8 cellular contexts compared by ENCODE assay signal in genomic region chr7:16421333-16422099, GRCh38. TPM values are rescaled to one million over a fixed set of nuclear protein-coding genes. Genes with fewer than 3 reads are reported as not detected.
DNase-seq lines count a peak whose midpoint lies in the region; ATAC-seq, FAIRE-seq and TF ChIP-seq lines count a peak whose summit lies in the region.

TSS of gene CRPPA (minus strand) at chr7:16421538. CDS start at chr7:16421322, 216 bp downstream.

- peak in 4 of 5 donors; percentile 27 to 36 (median 28) for DNase-seq in CD4-positive, alpha-beta memory T cell
- peak; percentile 37 for DNase-seq in GM20000 (ENCODE audit: low spot score)
- peak; percentile 34 to 55 (median 46) for DNase-seq in body of pancreas
- DNase-seq in skeletal muscle cell (ENCODE audit: low read depth): peak; percentile 19
- no peak for DNase-seq in RCC 7860 (ENCODE audit: low spot score)

- TF ChIP-seq POLR2A in body of pancreas (IDR thresholded peaks at IDR 0.05): no peak

- ATAC-seq in HG03565 (IDR thresholded peaks at IDR 0.05; ENCODE audit: unreplicated experiment) (peak; percentile 26), body of pancreas (peak; percentile 57)

- H3K9ac ChIP-seq in iPS-18a (ENCODE audit: low read length): peak within 1 kb of the TSS; percentile 59

- TF ChIP-seq CTCF in GM20000 (IDR thresholded peaks at IDR 0.05; ENCODE audit: extremely low read depth, missing control alignments): no peak
- no peak for TF ChIP-seq CTCF in body of pancreas (IDR thresholded peaks at IDR 0.05)

- H3K36me3 Mint-ChIP-seq in CD4-positive, alpha-beta memory T cell: peaks cover 0 to 3% of the 10 kb centered on the region in 2 donors
- H3K36me3 Mint-ChIP-seq in T-helper 1 cell treated with Interleukin-12 subunit alpha and Interleukin-12 subunit beta and Interleukin-4 antibody, amounts not matched to agents 30 μg/mL and 1 μg/mL, for 36 hours (ENCODE audit: low read depth): peaks cover 2% of the 10 kb centered on the region

- H3K9me3 Mint-ChIP-seq in CD4-positive, alpha-beta memory T cell: no peaks in the 10 kb centered on the region
- peaks cover 8% of the 10 kb centered on the region for H3K9me3 Mint-ChIP-seq in T-helper 1 cell treated with Interleukin-12 subunit alpha and Interleukin-12 subunit beta and Interleukin-4 antibody, amounts not matched to agents 30 μg/mL and 1 μg/mL, for 36 hours

- CTCF ChIA-PET in CD4-positive, alpha-beta memory T cell (lab: Charles Lee; ENCODE audit: partially characterized antibody): interaction anchor here (1.1 to 6.0 kb wide), 6 partner anchors 11 to 198 kb away, joined by 3 to 60 read pairs (median 6); no protein-coding TSS in a partner anchor

- no peak for FAIRE-seq in RCC 7860 (lab: Jason Lieb, UNC)

- H3K27me3 Mint-ChIP-seq in CD4-positive, alpha-beta memory T cell: peaks cover 0 to 8% of the 10 kb centered on the region in 2 donors
- H3K27me3 Mint-ChIP-seq in T-helper 1 cell treated with Interleukin-12 subunit alpha and Interleukin-12 subunit beta and Interleukin-4 antibody, amounts not matched to agents 30 μg/mL and 1 μg/mL, for 36 hours (ENCODE audit: low read depth): peaks cover 6% of the 10 kb centered on the region

- no peaks in the 10 kb centered on the region for H3K27me3 ChIP-seq in CD4-positive, alpha-beta memory T cell (ENCODE audit: insufficient read depth, low read length)
- H3K27me3 ChIP-seq in body of pancreas (no peaks in the 10 kb centered on the region), iPS-18a (ENCODE audit: control insufficient read depth, insufficient read depth, low read length) (peaks cover 21% of the 10 kb centered on the region)

- H3K27ac Mint-ChIP-seq in CD4-positive, alpha-beta memory T cell: peak within 1 kb of the TSS; percentile 82 to 97 (median 95)
- peak within 1 kb of the TSS; percentile 85 for H3K27ac Mint-ChIP-seq in T-helper 1 cell treated with Interleukin-12 subunit alpha and Interleukin-12 subunit beta and Interleukin-4 antibody, amounts not matched to agents 30 μg/mL and 1 μg/mL, for 36 hours

- intact Hi-C loops in CD4-positive, alpha-beta memory T cell (cut with micrococcal nuclease): loop anchor here (2.0 kb wide), 1 partner anchor 813 kb away; no protein-coding TSS in a partner anchor
- intact Hi-C loops in body of pancreas (cut with DNase I): no loop called here

- H3K36me3 ChIP-seq in CD4-positive, alpha-beta memory T cell (ENCODE audit: insufficient read depth, low read length): no peaks in the 10 kb centered on the region
- H3K36me3 ChIP-seq in body of pancreas (replicated peaks in 1 of 2; ENCODE audit: insufficient read depth in 1 of 2, low read depth in 2 of 2) (no peaks in the 10 kb centered on the region), iPS-18a (ENCODE audit: control insufficient read depth, low read depth, low read length) (no peaks in the 10 kb centered on the region)

- 3 to 14% methylated on average over 10 to 46 of the region's 49 CpGs for WGBS in body of pancreas, 2 donors

- peaks cover 10 to 32% (median 21%) of the 10 kb centered on the region in 4 donors for H3K4me1 Mint-ChIP-seq in CD4-positive, alpha-beta memory T cell
- peaks cover 12% of the 10 kb centered on the region for H3K4me1 Mint-ChIP-seq in T-helper 1 cell treated with Interleukin-12 subunit alpha and Interleukin-12 subunit beta and Interleukin-4 antibody, amounts not matched to agents 30 μg/mL and 1 μg/mL, for 36 hours (ENCODE audit: low read depth)

- H3K4me3 Mint-ChIP-seq in CD4-positive, alpha-beta memory T cell: peak within 1 kb of the TSS; percentile 81 to 94 (median 88)
- peak within 1 kb of the TSS; percentile 80 for H3K4me3 Mint-ChIP-seq in T-helper 1 cell treated with Interleukin-12 subunit alpha and Interleukin-12 subunit beta and Interleukin-4 antibody, amounts not matched to agents 30 μg/mL and 1 μg/mL, for 36 hours

- no peaks in the 10 kb centered on the region for H3K9me3 ChIP-seq in CD4-positive, alpha-beta memory T cell (ENCODE audit: control insufficient read depth in 1 of 2, low read length in 2 of 2)
- H3K9me3 ChIP-seq in body of pancreas (no peaks in the 10 kb centered on the region), iPS-18a (ENCODE audit: control insufficient read depth, low read depth, low read length) (no peaks in the 10 kb centered on the region)

- H3K27ac ChIP-seq in CD4-positive, alpha-beta memory T cell (ENCODE audit: low read depth, low read length): peak within 1 kb of the TSS; percentile 64
- H3K27ac ChIP-seq in body of pancreas (peak within 1 kb of the TSS; percentile 95 to 99 (median 97)), iPS-18a (ENCODE audit: low read length) (no peak within 1 kb of the TSS)

- POLR2A ChIA-PET in CD4-positive, alpha-beta memory T cell (lab: Charles Lee; ENCODE audit: partially characterized antibody): interaction anchor here (0.9 to 2.7 kb wide), 9 partner anchors 7 to 876 kb away, joined by 3 to 21 read pairs (median 5); partner anchors contain the start of genes AHR, ANKMY2 and BZW2

- H3K4me1 ChIP-seq in CD4-positive, alpha-beta memory T cell (ENCODE audit: insufficient read depth, low read length): peaks cover 15% of the 10 kb centered on the region
- H3K4me1 ChIP-seq in body of pancreas (peaks cover 25% of the 10 kb centered on the region), iPS-18a (ENCODE audit: control insufficient read depth, low read depth, low read length) (peaks cover 10% of the 10 kb centered on the region)

- H3K4me3 ChIP-seq in CD4-positive, alpha-beta memory T cell (ENCODE audit: low read length in 2 of 2): peak within 1 kb of the TSS; percentile 50 to 63
- H3K4me3 ChIP-seq in body of pancreas (peak within 1 kb of the TSS; percentile 33 to 88), iPS-18a (ENCODE audit: low read length) (peak within 1 kb of the TSS; percentile 87), skeletal muscle cell (ENCODE audit: low read depth, low read length) (peak within 1 kb of the TSS; percentile 52)

RNA-seq across cellular contexts. Expression of gene CRPPA, which starts in this region (rescaled TPM):
- total RNA-seq in CD4-positive, alpha-beta memory T cell: 1 to 10 TPM; 1.1 to 1.3 TPM
- polyA plus RNA-seq in CD4-positive, alpha-beta memory T cell: under 1 TPM; 0.26 to 0.87 TPM
- 1 to 10 TPM in 1 of 2 donors, under 1 TPM in 1; 0.66 to 1.0 TPM for total RNA-seq in body of pancreas
